In the genomic region with DNA sequence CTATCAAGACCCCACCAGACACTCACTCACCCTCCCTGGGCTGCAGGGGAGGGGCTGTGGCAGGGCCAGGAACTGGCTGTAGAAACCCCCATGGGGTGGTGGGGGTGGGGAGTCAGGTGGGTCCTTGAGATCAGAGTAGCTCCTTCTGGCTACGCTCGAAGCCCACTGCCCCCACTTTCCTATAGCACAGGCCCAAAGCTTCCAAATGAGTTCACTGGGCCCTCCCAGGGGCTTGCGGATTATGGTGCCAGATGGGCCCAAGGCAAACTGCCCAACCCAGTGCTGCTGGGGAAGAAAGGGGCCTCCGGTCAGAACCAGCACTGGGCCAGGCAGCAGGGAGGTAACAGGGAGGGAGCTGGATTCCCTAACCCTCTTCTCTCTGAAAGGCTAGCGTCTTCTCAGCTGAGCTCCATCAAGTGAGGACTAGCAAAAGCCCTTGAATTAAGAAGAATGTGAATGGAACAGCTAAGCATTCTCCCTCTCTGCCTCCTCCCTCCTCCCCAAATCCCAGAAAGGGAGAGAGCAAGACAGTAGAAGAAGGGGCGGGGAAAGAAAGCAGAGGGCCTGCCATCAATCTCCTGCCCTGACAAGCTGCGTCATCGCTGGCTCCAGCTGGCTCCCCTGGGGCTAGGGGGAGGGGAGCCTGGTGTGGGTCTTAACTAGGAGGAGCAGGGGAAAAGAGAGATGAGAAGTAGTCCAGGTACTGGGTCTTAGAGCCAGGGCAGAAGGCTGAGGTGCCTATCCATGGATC, we compare ENCODE assay signal across 11 cellular contexts. TPM values are rescaled to one million over a fixed set of nuclear protein-coding genes. Genes with fewer than 3 reads are reported as not detected.
DNase-seq lines count a peak whose midpoint lies in the region; ATAC-seq and TF ChIP-seq lines count a peak whose summit lies in the region.
"Had no signal": no experiment of that assay in that cellular context is flagged by ENCODE, and none has a peak within 500 bp of the region (broad histone marks: within the 10 kb centered on the region; RNA-seq: fewer than 3 reads in every experiment).

No MANE protein-coding gene starts in this region.

- peak overlapping the region; percentile 12 for H4K12ac ChIP-seq in trophoblast cell (ENCODE audit: low read depth, low read length)

- no peaks in the 10 kb centered on the region for H3K79me2 ChIP-seq in H9 (ENCODE audit: insufficient read depth, low read length)
- no peaks in the 10 kb centered on the region for H3K79me2 ChIP-seq in trophoblast cell (ENCODE audit: control insufficient read depth, insufficient read depth, low read length, poor library complexity)

- no peak overlapping the region for H2BK20ac ChIP-seq in H9 (ENCODE audit: low read depth, low read length, poor library complexity, severe bottlenecking)

- peaks cover 0 to 55% of the 10 kb centered on the region in 2 experiments; a peak in 2 of 5 replicates for H3K9me3 Mint-ChIP-seq in H9

- H3K18ac ChIP-seq in H9 (ENCODE audit: insufficient read length, low read depth, low read length) (no peak overlapping the region), trophoblast cell (ENCODE audit: low read length) (no peak overlapping the region)

- peaks cover 0 to 21% of the 10 kb centered on the region in 2 experiments; a peak in 2 of 4 replicates for H3K4me1 Mint-ChIP-seq in H9

- peaks cover 5% of the 10 kb centered on the region for H3K27me3 Mint-ChIP-seq in H9 (ENCODE audit: low read depth)

- H4K20me1 ChIP-seq in H9 (ENCODE audit: control insufficient read depth, insufficient read depth, insufficient read length): no peaks in the 10 kb centered on the region

- no peak overlapping the region for H3K4ac ChIP-seq in H9 (ENCODE audit: low read depth, low read length)
- no peak overlapping the region for H3K4ac ChIP-seq in trophoblast cell (ENCODE audit: low read depth, low read length)

- H3K27ac Mint-ChIP-seq in H9: no peak overlapping the region

- H3K27ac ChIP-seq in H9 (ENCODE audit: insufficient read length, low read depth, low read length): no peak overlapping the region
- no peak overlapping the region for H3K27ac ChIP-seq in trophoblast cell (ENCODE audit: low read depth, low read length)
- H3K27ac ChIP-seq in suprapubic skin: no peak overlapping the region
- H3K27ac ChIP-seq: SJSA1 had no signal

- H3K4me2 ChIP-seq in H9 (ENCODE audit: insufficient read depth, insufficient read length, low read length): no peak overlapping the region
- no peak overlapping the region for H3K4me2 ChIP-seq in trophoblast cell (ENCODE audit: low read length)

- peaks cover 5% of the 10 kb centered on the region for H3K9me3 ChIP-seq in H9 (ENCODE audit: control insufficient read depth, low read depth, low read length)
- H3K9me3 ChIP-seq in trophoblast cell (ENCODE audit: insufficient read depth, low read depth, low read length): no peaks in the 10 kb centered on the region
- no peaks in the 10 kb centered on the region for H3K9me3 ChIP-seq in suprapubic skin
- H3K9me3 ChIP-seq: SJSA1 had no signal

- ATAC-seq in GM19023 (IDR thresholded peaks at IDR 0.05; ENCODE audit: unreplicated experiment): no peak
- ATAC-seq in left lobe of liver: no peak
- no peak for ATAC-seq in GM19452 (IDR thresholded peaks at IDR 0.05; ENCODE audit: unreplicated experiment)

- no peak overlapping the region for H3K14ac ChIP-seq in H9 (ENCODE audit: insufficient read depth, low read length)
- H3K14ac ChIP-seq in trophoblast cell (ENCODE audit: low read length): no peak overlapping the region

- no peak overlapping the region for H3T11ph ChIP-seq in H9 (ENCODE audit: low read length)

- H3K4me3 ChIP-seq in epithelial cell of esophagus (ENCODE audit: low read length) (no peak overlapping the region), trophoblast cell (ENCODE audit: low read depth, low read length) (no peak overlapping the region), suprapubic skin (no peak overlapping the region)
- H3K4me3 ChIP-seq: SJSA1 had no signal

- no peak overlapping the region for H2BK15ac ChIP-seq in H9 (ENCODE audit: low read depth, low read length)

- TF ChIP-seq POLR2A in suprapubic skin (IDR thresholded peaks at IDR 0.05): no peak

- H3K23me2 ChIP-seq in H9 (ENCODE audit: insufficient read length, low read depth, low read length, poor library complexity, severe bottlenecking): no peaks in the 10 kb centered on the region

- no CpG with 5 or more reads among the region's 8 CpGs for WGBS in H9 (ENCODE audit: extremely low coverage, insufficient read length, low lambda C conversion rate)
- no CpG with 5 or more reads among the region's 8 CpGs for WGBS in trophoblast cell (ENCODE audit: extremely low coverage, insufficient coverage, insufficient read length)
- WGBS in suprapubic skin: 24% methylated on average over 5 of the region's 8 CpGs

- DNase-seq in H9 (peak; percentile 80), NCI-H446 (lab: John Stamatoyannopoulos, UW) (peak; percentile 38 to 79), epithelial cell of esophagus (ENCODE audit: low read depth) (peak; percentile 11), trophoblast cell (peak in 1 of 2 donors; percentile 16), suprapubic skin (ENCODE audit: low spot score in 2 of 2) (no peak), left lobe of liver (ENCODE audit: low spot score) (no peak)
- DNase-seq: activated CD8-positive, alpha-beta memory T cell treated with anti-CD3 and anti-CD28 coated beads for 24 hours; hippocampal formation had no signal

- H3K79me1 ChIP-seq in H9 (ENCODE audit: insufficient read depth, low read depth, low read length, poor library complexity, severe bottlenecking) (no peaks in the 10 kb centered on the region), trophoblast cell (ENCODE audit: low read length) (no peaks in the 10 kb centered on the region)

- H3K36me3 Mint-ChIP-seq in H9 (ENCODE audit: insufficient read depth in 1 of 3, low read depth in 3 of 3): peaks cover 0 to 3% (median 0%) of the 10 kb centered on the region in 3 experiments; a peak in 1 of 7 replicates

- H3K56ac ChIP-seq in H9 (ENCODE audit: insufficient read length, low read depth, low read length): no peak overlapping the region

- H4K5ac ChIP-seq in H9 (ENCODE audit: insufficient read length, low read depth, low read length): no peak overlapping the region

- no peak overlapping the region for H4K91ac ChIP-seq in H9 (ENCODE audit: insufficient read length, low read depth, low read length)
- H4K91ac ChIP-seq in trophoblast cell (ENCODE audit: low read depth, low read length): peak overlapping the region; percentile 37

- H3K23ac ChIP-seq in H9 (ENCODE audit: insufficient read length, low read depth, low read length) (no peak overlapping the region), trophoblast cell (ENCODE audit: low read length) (no peak overlapping the region)

- H3K27me3 ChIP-seq in H9 (ENCODE audit: insufficient read depth, low read length): no peaks in the 10 kb centered on the region
- no peaks in the 10 kb centered on the region for H3K27me3 ChIP-seq in trophoblast cell (ENCODE audit: insufficient read depth, low read length)
- no peaks in the 10 kb centered on the region for H3K27me3 ChIP-seq in suprapubic skin
- H3K27me3 ChIP-seq: SJSA1 had no signal

- no peak overlapping the region for H2BK12ac ChIP-seq in H9 (ENCODE audit: insufficient read length, low read depth, low read length)
- peak overlapping the region; percentile 84 for H2BK12ac ChIP-seq in trophoblast cell (ENCODE audit: low read length)

- H2BK120ac ChIP-seq in H9 (ENCODE audit: low read depth, low read length, poor library complexity, severe bottlenecking) (no peak overlapping the region), trophoblast cell (ENCODE audit: insufficient read depth, low read length, poor library complexity) (no peak overlapping the region)

- H3K9ac ChIP-seq in H9 (ENCODE audit: extremely low read depth, insufficient read length, low read length) (no peak overlapping the region), trophoblast cell (ENCODE audit: low read length) (no peak overlapping the region)

- no peak overlapping the region for H2AFZ ChIP-seq in H9 (ENCODE audit: low read length)
- no peak overlapping the region for H2AFZ ChIP-seq in trophoblast cell (ENCODE audit: insufficient read depth, low read length, poor library complexity)

- H2AK5ac ChIP-seq in H9 (ENCODE audit: insufficient read length, low read length) (no peak overlapping the region), trophoblast cell (ENCODE audit: low read length) (peak overlapping the region; percentile 54)

- H3K4me1 ChIP-seq in H9 (ENCODE audit: insufficient read depth, low read length): no peaks in the 10 kb centered on the region; the same call in 1 of the 2 replicates
- peaks cover 9 to 10% of the 10 kb centered on the region in 2 experiments for H3K4me1 ChIP-seq in trophoblast cell (ENCODE audit: control insufficient read depth in 1 of 2, insufficient read depth in 2 of 2, low read length in 2 of 2)
- peaks cover 8% of the 10 kb centered on the region for H3K4me1 ChIP-seq in suprapubic skin
- H3K4me1 ChIP-seq: SJSA1 had no signal

- TF ChIP-seq CTCF in H9 (conservative IDR thresholded peaks at IDR 0.05) (no peak), epithelial cell of esophagus (IDR thresholded peaks at IDR 0.05; ENCODE audit: insufficient read depth, low read depth, low read length, missing control alignments) (no peak), suprapubic skin (IDR thresholded peaks at IDR 0.05) (no peak)

- H4K8ac ChIP-seq in H9 (replicated peaks; ENCODE audit: insufficient read length, low read depth, low read length) (no peak overlapping the region), trophoblast cell (ENCODE audit: low read depth, low read length) (no peak overlapping the region)

- no peak overlapping the region for H2BK5ac ChIP-seq in H9 (ENCODE audit: insufficient read length, low read length)
- no peak overlapping the region for H2BK5ac ChIP-seq in trophoblast cell (ENCODE audit: low read depth, low read length, poor library complexity)

- H3K36me3 ChIP-seq in trophoblast cell (ENCODE audit: control insufficient read depth in 1 of 2, insufficient read depth in 2 of 2, low read length in 2 of 2) (no peaks in the 10 kb centered on the region), suprapubic skin (no peaks in the 10 kb centered on the region)
- H3K36me3 ChIP-seq: SJSA1 had no signal

- H3K4me3 Mint-ChIP-seq in H9: no peak overlapping the region

- TF ChIP-seq EP300 in suprapubic skin (IDR thresholded peaks at IDR 0.05): no peak

RNA-seq across cellular contexts. Expression of a gene that starts 34.7 kb away (rescaled TPM):
- total RNA-seq in H9 (2021) (0.22 and 0.26 TPM in 2 replicates), suprapubic skin (not detected), left lobe of liver (not detected)
- polyA plus RNA-seq in trophoblast cell (2013): 0.04 and 0.07 TPM in 2 replicates
- total RNA-seq: SJSA1 had no signal

Comparison
In these comparisons a context has a peak if more than half of its experiments do, and no peak if none do; other contexts are left out.
1. DNase-seq: peak in H9 (single experiment), NCI-H446 (2 of 2) and epithelial cell of esophagus (single experiment); none in suprapubic skin (0 of 2) and left lobe of liver (single experiment).